Comparison of ENCODE assay signal across 6 cellular contexts in the genomic region with DNA sequence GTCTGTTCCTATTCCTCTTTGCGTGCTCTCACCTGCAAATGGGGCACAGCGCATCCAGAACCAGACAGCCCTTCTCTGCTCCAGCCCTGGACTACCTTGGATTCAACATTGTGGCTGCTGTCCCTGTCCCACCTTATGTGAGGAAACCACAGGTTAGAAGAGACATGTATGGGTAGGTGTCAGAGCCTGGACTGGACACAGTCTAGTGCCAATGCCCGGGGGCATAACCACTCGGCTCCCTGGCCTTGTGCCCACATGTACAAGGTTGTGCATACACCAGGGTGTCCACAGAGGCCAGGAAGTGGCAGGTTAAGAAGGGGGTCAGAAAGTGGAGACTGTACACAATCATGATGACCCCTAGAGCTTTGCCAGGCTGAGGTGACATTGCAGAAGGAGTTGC.
"Had no signal": no experiment of that assay in that cellular context is flagged by ENCODE, and none has a peak within 500 bp of the region (broad histone marks: within the 10 kb centered on the region; RNA-seq: fewer than 3 reads in every experiment).

No MANE protein-coding gene starts in this region.

- H3K9ac ChIP-seq: GM23248 had no signal

- H3K4me3 Mint-ChIP-seq: H9 had no signal

- DNase-seq: GM23248, GOT3, H9, HCEC 1CT, IMR-90 had no signal

- FAIRE-seq: HTR-8/SVneo had no signal

- H3K4me3 ChIP-seq: GM23248 had no signal

- H2AFZ ChIP-seq: GM23248 had no signal

- H3K27ac ChIP-seq: GM23248 had no signal
